In genomic region chr12:113424915-113425823, GRCh38 we compare ENCODE assay signal across 8 cellular contexts. TPM values are rescaled to one million over a fixed set of nuclear protein-coding genes. Genes with fewer than 3 reads are reported as not detected.
DNase-seq lines count a peak whose midpoint lies in the region; ATAC-seq and TF ChIP-seq lines count a peak whose summit lies in the region.

No MANE protein-coding gene starts in this region.

- no TSS peak for BruUV-seq in PC-9 (replicated peaks; lab: Mats Ljungman, UMichigan)

- H3K36me3 Mint-ChIP-seq in glutamatergic neuron (ENCODE audit: unreplicated experiment), result no peaks in the 10 kb centered on the region

- no peak overlapping the region for H2AFZ ChIP-seq in PC-9

- no peaks in the 10 kb centered on the region; the same call in 1 of the 2 replicates for H3K79me2 ChIP-seq in PC-9 (ENCODE audit: low read depth)

- no peak overlapping the region for H3K27ac ChIP-seq in PC-9

- peak; percentile 78 for TF ChIP-seq CTCF in GM13977 (IDR thresholded peaks at IDR 0.05; ENCODE audit: extremely low read depth, insufficient read depth, missing control alignments)
- peak; percentile 92 for TF ChIP-seq CTCF in PC-9 (conservative IDR thresholded peaks at IDR 0.05)
- TF ChIP-seq CTCF in glutamatergic neuron (IDR thresholded peaks at IDR 0.05; ENCODE audit: partially characterized antibody, unreplicated experiment), result peak; percentile 95

- H3K9me2 ChIP-seq in PC-9 (ENCODE audit: insufficient read depth), result no peaks in the 10 kb centered on the region

- no peaks in the 10 kb centered on the region for H3K9me3 ChIP-seq in PC-9 (ENCODE audit: insufficient read depth, low read depth)

- no peak overlapping the region for H3K4me2 ChIP-seq in PC-9

- H3K27me3 ChIP-seq in PC-9 (ENCODE audit: insufficient read depth, low read depth), result no peaks in the 10 kb centered on the region

- no peaks in the 10 kb centered on the region for H3K4me1 Mint-ChIP-seq in glutamatergic neuron (ENCODE audit: low read depth, unreplicated experiment)

- intact Hi-C loops in PC-9 (cut with micrococcal nuclease; ENCODE audit: unreplicated experiment) (loop anchor here (5.0 kb wide), 2 partner anchors 88 to 113 kb away; partner anchors contain the start of gene SLC8B1), posterior vena cava (cut with DNase I) (loop anchor here (5.0 to 10.0 kb wide), 3 partner anchors 110 to 233 kb away; no protein-coding TSS in a partner anchor)

- peaks cover 7% of the 10 kb centered on the region for H3K27me3 Mint-ChIP-seq in glutamatergic neuron (ENCODE audit: unreplicated experiment)

- peaks cover 4% of the 10 kb centered on the region for H3K9me3 Mint-ChIP-seq in glutamatergic neuron (ENCODE audit: unreplicated experiment)

- POLR2A ChIA-PET in PC-9 (lab: Charles Lee; ENCODE audit: unreplicated experiment), result interaction anchor here (0.6 kb wide), 1 partner anchor 203 kb away, joined by 14 read pairs; no protein-coding TSS in a partner anchor

- H3K36me3 ChIP-seq in PC-9 (ENCODE audit: low read depth), result no peaks in the 10 kb centered on the region

- H3K4me3 ChIP-seq in PC-9, result no peak overlapping the region

- H3F3A ChIP-seq in PC-9 (ENCODE audit: insufficient read depth, low read depth), result peaks cover 8% of the 10 kb centered on the region; the same call in 1 of the 2 replicates

- H3K27ac Mint-ChIP-seq in glutamatergic neuron (ENCODE audit: unreplicated experiment), result no peak overlapping the region

- CTCF ChIA-PET in PC-9 (lab: Charles Lee), result interaction anchor here (0.5 to 0.7 kb wide), 5 partner anchors 10 to 584 kb away, joined by 3 to 7 read pairs (median 3); no protein-coding TSS in a partner anchor

- peak; percentile 74 for DNase-seq in AG08395 (ENCODE audit: low spot score)
- peak; percentile 63 for DNase-seq in GM13977 (ENCODE audit: low spot score)
- DNase-seq in PC-9, result peak in 1 of 2 experiments; percentile 60
- DNase-seq in activated naive CD4-positive, alpha-beta T cell treated with Interleukin-2 at 50 U/mL for 16 hours, result peak; percentile 57
- peak; percentile 84 for DNase-seq in glutamatergic neuron
- DNase-seq in posterior vena cava (ENCODE audit: low spot score), result peak; percentile 89

- H3K4me3 Mint-ChIP-seq in glutamatergic neuron (ENCODE audit: unreplicated experiment), result no peak overlapping the region

- H4K20me1 ChIP-seq in PC-9 (ENCODE audit: insufficient read depth), result no peaks in the 10 kb centered on the region

- H3K4me1 ChIP-seq in PC-9 (replicated peaks; ENCODE audit: insufficient read depth), result peaks cover 7% of the 10 kb centered on the region; the same call in 1 of the 2 replicates

- ATAC-seq in HG02759 (IDR thresholded peaks at IDR 0.05; ENCODE audit: unreplicated experiment), result no peak
- no peak for ATAC-seq in GM21737 (IDR thresholded peaks at IDR 0.05; ENCODE audit: unreplicated experiment)

- in situ Hi-C loops in GM13977 (cut with MboI; ENCODE audit: low pct_unique_long_range_greater_than_20kb, low sequenced_read_pairs, unreplicated experiment), result loop anchor here (25.0 kb wide), 2 partner anchors 238 to 487 kb away; partner anchors contain the start of genes DDX54 and RITA1

RNA-seq across cellular contexts. Expression of gene SDSL, which starts 3.0 kb away (rescaled TPM):
- total RNA-seq in PC-9 (2021) (14.2 and 26.6 TPM in 2 replicates), glutamatergic neuron (ENCODE audit: unreplicated experiment) (0.74 TPM), posterior vena cava (1 to 10 TPM; 1.1 to 5.5 TPM)

RNA-seq across cellular contexts. Expression of gene SDS, which starts 21.5 kb away (rescaled TPM):
- total RNA-seq in PC-9 (2021), result not detected in 2 replicates
- not detected for total RNA-seq in glutamatergic neuron (ENCODE audit: unreplicated experiment)
- under 1 TPM; 0.62 to 0.83 TPM for total RNA-seq in posterior vena cava

RNA-seq across cellular contexts. Expression of gene LHX5, which starts 46.5 kb away (rescaled TPM):
- total RNA-seq in PC-9 (2021) (0.65 and 1.1 TPM in 2 replicates), glutamatergic neuron (ENCODE audit: unreplicated experiment) (3.1 TPM), posterior vena cava (not detected)
